In genomic region chr5:10201223-10201868, GRCh38 we compare ENCODE assay signal across 11 cellular contexts. TPM values are rescaled to one million over a fixed set of nuclear protein-coding genes. Genes with fewer than 3 reads are reported as not detected.
A peak's percentile ranks its signal among the peaks of the same experiment; 100 is the strongest.
DNase-seq lines count a peak whose midpoint lies in the region; ATAC-seq and TF ChIP-seq lines count a peak whose summit lies in the region.
"Had no signal": no experiment of that assay in that cellular context is flagged by ENCODE, and none has a peak within 500 bp of the region (broad histone marks: within the 10 kb centered on the region; RNA-seq: fewer than 3 reads in every experiment).

No MANE protein-coding gene starts in this region.

- DNase-seq in BE2C (no peak), HCT116 (ENCODE audit: low read depth, low spot score) (no peak), SKM-1 treated with dmso at 0.1 percent for 144 hours (lab: John Stamatoyannopoulos, UW; ENCODE audit: unreplicated experiment) (peak; percentile 21), iPS DF 19.7 (ENCODE audit: low read depth, low spot score) (peak; percentile 38), sigmoid colon (no peak)
- no peak for DNase-seq in stimulated activated CD8-positive, alpha-beta memory T cell treated with anti-CD3 and anti-CD28 coated beads, Interleukin-4, amount 100 ng/mL, for 48 hours
- DNase-seq: activated CD4-positive, alpha-beta T cell treated with anti-CD3 and anti-CD28 coated beads, Interleukin-2, amount 50 U/mL, for 4 hours; GDM1; stimulated activated naive CD8-positive, alpha-beta T cell treated with anti-CD3 and anti-CD28 coated beads, Interleukin-15, amount 100 ng/mL, for 72 hours had no signal

- peak; percentile 46 for TF ChIP-seq CTCF in BE2C (IDR thresholded peaks at IDR 0.05; ENCODE audit: low read depth, low read length)
- peak in 2 of 3 experiments; percentile 62 to 63; a peak in 4 of 6 replicates for TF ChIP-seq CTCF in HCT116 (IDR thresholded peaks at IDR 0.05 in 2 of 3, conservative IDR thresholded peaks at IDR 0.05 in 1 of 3; ENCODE audit: borderline replicate concordance in 1 of 3, insufficient read depth in 1 of 3, low read depth in 2 of 3, low read length in 2 of 3)
- no peak for TF ChIP-seq CTCF in sigmoid colon (IDR thresholded peaks at IDR 0.05)

- intact Hi-C loops in HCT116 (cut with micrococcal nuclease) (no loop called here), sigmoid colon (cut with DNase I) (no loop called here)

- H3K27me3 ChIP-seq in BE2C: no peaks in the 10 kb centered on the region
- H3K27me3 ChIP-seq in HCT116 (ENCODE audit: insufficient read depth, low read length): no peaks in the 10 kb centered on the region
- no peaks in the 10 kb centered on the region for H3K27me3 ChIP-seq in sigmoid colon

- no peaks in the 10 kb centered on the region for H3K9me3 ChIP-seq in BE2C
- peaks cover 0 to 6% of the 10 kb centered on the region in 2 experiments; a peak in 1 of 4 replicates for H3K9me3 ChIP-seq in HCT116 (ENCODE audit: control insufficient read depth in 1 of 2, insufficient read depth in 1 of 2, low read depth in 1 of 2, low read length in 2 of 2)
- H3K9me3 ChIP-seq in sigmoid colon: peaks cover 4 to 10% (median 5%) of the 10 kb centered on the region in 4 donors

- RAD21 ChIA-PET in HCT116 (lab: Charles Lee; ENCODE audit: low non-redundant PET in 1 of 2, low total read pairs in 2 of 2, uncharacterized antibody in 2 of 2, unreplicated experiment in 2 of 2): no interaction called here

- no peaks in the 10 kb centered on the region for H4K20me1 ChIP-seq in HCT116 (ENCODE audit: insufficient read depth)

- H3K4me1 ChIP-seq in BE2C: no peaks in the 10 kb centered on the region
- H3K4me1 ChIP-seq in HCT116 (ENCODE audit: control insufficient read depth in 1 of 2, insufficient read depth in 2 of 2, low read length in 2 of 2): no peaks in the 10 kb centered on the region
- H3K4me1 ChIP-seq in sigmoid colon: no peaks in the 10 kb centered on the region

- no peak overlapping the region for H3K4me3 ChIP-seq in BE2C (ENCODE audit: low read depth, low read length)
- no peak overlapping the region for H3K4me3 ChIP-seq in HCT116 (replicated peaks in 1 of 2; ENCODE audit: low read depth in 1 of 2, low read length in 2 of 2)
- no peak overlapping the region for H3K4me3 ChIP-seq in sigmoid colon

- POLR2A ChIA-PET in HCT116 (lab: Charles Lee): no interaction called here

- BruUV-seq in HCT116 (replicated peaks; lab: Mats Ljungman, UMichigan): no TSS peak

- CTCF ChIA-PET in HCT116 (lab: Charles Lee): no interaction called here

- ATAC-seq in HCT116 (no peak), GM18867 (IDR thresholded peaks at IDR 0.05; ENCODE audit: unreplicated experiment) (no peak), HG03442 (IDR thresholded peaks at IDR 0.05; ENCODE audit: unreplicated experiment) (no peak)
- ATAC-seq: stimulated activated naive CD8-positive, alpha-beta T cell treated with anti-CD3 and anti-CD28 coated beads, Interleukin-15, amount 100 ng/mL, for 72 hours had no signal

- TF ChIP-seq EP300 in sigmoid colon (IDR thresholded peaks at IDR 0.05): no peak

- no peaks in the 10 kb centered on the region for H3K79me2 ChIP-seq in HCT116 (ENCODE audit: insufficient read depth, low read length)

- no peak overlapping the region for H2AFZ ChIP-seq in HCT116 (ENCODE audit: low read depth, low read length, poor library complexity, severe bottlenecking)

- H3K27ac ChIP-seq in HCT116 (ENCODE audit: low read depth, low read length) (no peak overlapping the region), sigmoid colon (no peak overlapping the region)

- no peak overlapping the region for H3K4me2 ChIP-seq in HCT116 (ENCODE audit: low read length)

- no peak for TF ChIP-seq RAD21 in HCT116 (IDR thresholded peaks at IDR 0.05; ENCODE audit: low read depth)

- 43 to 63% methylated on average over 4 of the region's 4 CpGs for WGBS in sigmoid colon, 2 donors

- no peak overlapping the region for H3K9ac ChIP-seq in HCT116 (ENCODE audit: low read length)

- no peak for TF ChIP-seq POLR2A in HCT116 (IDR thresholded peaks at IDR 0.05; ENCODE audit: borderline replicate concordance, extremely low read depth, insufficient read depth, insufficient read length)
- TF ChIP-seq POLR2A in sigmoid colon (IDR thresholded peaks at IDR 0.05): no peak

- no peaks in the 10 kb centered on the region for H3K9me2 ChIP-seq in HCT116 (ENCODE audit: insufficient read depth)

- H3K36me3 ChIP-seq in BE2C: no peaks in the 10 kb centered on the region
- no peaks in the 10 kb centered on the region for H3K36me3 ChIP-seq in HCT116 (ENCODE audit: control insufficient read depth in 1 of 2, insufficient read depth in 2 of 2, low read length in 2 of 2)
- no peaks in the 10 kb centered on the region for H3K36me3 ChIP-seq in sigmoid colon

TF ChIP-seq in HCT116, 20 proteins besides CTCF, POLR2A, EP300 and RAD21:
- TF ChIP-seq SP1 (IDR thresholded peaks at IDR 0.05; ENCODE audit: low read depth) (no peak), EZH2 (IDR thresholded peaks at IDR 0.05) (no peak), JUND (IDR thresholded peaks at IDR 0.05) (no peak), EZH2phosphoT487 (IDR thresholded peaks at IDR 0.05; ENCODE audit: borderline replicate concordance) (no peak), ATF3 (IDR thresholded peaks at IDR 0.05) (no peak), EGR1 (IDR thresholded peaks at IDR 0.05; ENCODE audit: low read depth) (no peak)

RNA-seq across cellular contexts. Expression of gene ATPSCKMT, which starts 48.3 kb away (rescaled TPM):
- 30.5 TPM for polyA plus RNA-seq in BE2C (2012; ENCODE audit: insufficient read depth, insufficient read length, low read depth)
- total RNA-seq in HCT116 (2021; ENCODE audit: unreplicated experiment) (19.0 TPM), sigmoid colon (10 to 100 TPM; 16.8 to 36.3 (median 22.6) TPM)
- polyA plus RNA-seq in HCT116 (2012): 7.8 and 11.2 TPM in 2 replicates
- 10 to 100 TPM in 2 of 3 donors, 1 to 10 TPM in 1; 4.8 to 11.6 (median 10.6) TPM for polyA plus RNA-seq in sigmoid colon

RNA-seq across cellular contexts. Expression of gene CCT5, which starts 48.7 kb away (rescaled TPM):
- 519 TPM for polyA plus RNA-seq in BE2C (2012; ENCODE audit: insufficient read depth, insufficient read length, low read depth)
- total RNA-seq in HCT116 (2021; ENCODE audit: unreplicated experiment) (489 TPM), sigmoid colon (100 to 1,000 TPM in 2 of 4 donors, 10 to 100 TPM in 2; 63.4 to 124 (median 107) TPM)
- polyA plus RNA-seq in HCT116 (2012): 494 and 628 TPM in 2 replicates
- 100 to 1,000 TPM; 119 to 198 (median 166) TPM for polyA plus RNA-seq in sigmoid colon

Comparison
In these comparisons a context has a peak if more than half of its experiments do, and no peak if none do; other contexts are left out.
1. DNase-seq: peak in SKM-1 treated with dmso at 0.1 percent for 144 hours (single experiment) and iPS DF 19.7 (single experiment); none in BE2C (single experiment), HCT116 (single experiment), stimulated activated CD8-positive, alpha-beta memory T cell treated with anti-CD3 and anti-CD28 coated beads, Interleukin-4, amount 100 ng/mL, for 48 hours (single experiment) and sigmoid colon (single experiment).
2. CTCF ChIP-seq: peak in BE2C (single experiment) and HCT116 (2 of 3); none in sigmoid colon (0 of 4).